In the genomic region with DNA sequence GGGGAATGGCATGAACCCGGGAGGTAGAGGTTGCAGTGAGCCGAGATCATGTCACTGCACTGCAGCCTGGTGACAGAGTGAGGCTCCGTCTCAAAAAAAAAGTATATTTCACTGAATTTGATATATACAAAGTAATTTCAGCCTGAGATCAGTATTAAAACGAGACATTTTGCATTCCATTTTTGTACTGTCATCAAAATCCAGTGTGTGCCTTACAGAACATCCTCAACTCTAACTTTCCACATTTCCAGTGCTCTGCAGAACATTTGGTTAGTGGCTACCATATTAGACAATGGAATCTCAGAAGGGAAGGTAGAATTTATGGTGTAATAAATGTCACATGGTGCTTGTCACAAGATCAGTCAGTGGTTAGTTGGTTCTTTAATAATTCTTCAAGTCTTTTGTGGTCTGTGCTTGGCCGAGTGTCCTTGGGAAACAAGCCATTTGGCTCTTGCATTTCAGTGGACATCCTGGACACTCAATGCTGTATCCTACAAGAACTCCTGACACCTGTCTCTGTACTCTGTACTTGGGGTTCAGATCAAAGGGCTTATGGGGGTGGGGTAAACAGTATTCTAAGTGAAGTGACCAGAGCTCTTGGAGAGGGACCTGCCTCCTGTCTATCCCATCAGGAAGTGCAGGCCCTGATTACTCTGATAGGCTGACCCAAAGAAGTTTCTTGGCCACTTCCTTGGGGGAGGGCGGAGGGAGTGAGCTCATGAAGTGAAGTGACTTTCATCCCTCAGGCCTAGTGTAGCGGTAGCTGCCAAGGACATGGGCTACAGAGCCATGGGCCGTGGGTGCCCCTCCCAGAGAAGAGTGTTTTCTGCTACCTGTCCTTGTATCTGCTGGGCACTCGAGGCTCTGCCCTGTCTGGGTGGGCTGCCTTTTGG, we compare ENCODE assay signal across 13 cellular contexts. TPM values are rescaled to one million over a fixed set of nuclear protein-coding genes. Genes with fewer than 3 reads are reported as not detected.
A peak's percentile ranks its signal among the peaks of the same experiment; 100 is the strongest.
DNase-seq lines count a peak whose midpoint lies in the region; ATAC-seq and TF ChIP-seq lines count a peak whose summit lies in the region.
"Had no signal": no experiment of that assay in that cellular context is flagged by ENCODE, and none has a peak within 500 bp of the region (broad histone marks: within the 10 kb centered on the region; RNA-seq: fewer than 3 reads in every experiment).

No MANE protein-coding gene starts in this region.

- DNase-seq in EH (ENCODE audit: low read depth) (peak; percentile 49), PC-9 (no peak), epithelial cell of esophagus (ENCODE audit: low read depth) (peak; percentile 14), neural progenitor cell (ENCODE audit: low spot score) (no peak), DMS79 treated with DMSO at 0.1 percent for 48 hours (lab: John Stamatoyannopoulos, UW) (no peak), sigmoid colon (no peak), DMS 273 treated with DMSO at 0.1 percent for 48 hours (lab: John Stamatoyannopoulos, UW) (no peak), left lobe of liver (ENCODE audit: low spot score) (no peak)
- DNase-seq: activated CD4-positive, alpha-beta memory T cell treated with anti-CD3 and anti-CD28 coated beads for 36 hours; NCI-H2081; PC-3; stimulated activated CD4-positive, alpha-beta T cell treated with anti-CD3 and anti-CD28 coated beads, Interleukin-15, amount 100 ng/mL, for 24 hours; stomach had no signal

- peak overlapping the region; percentile 28 for H3K4me3 Mint-ChIP-seq in neural progenitor cell
- H3K4me3 Mint-ChIP-seq: activated CD4-positive, alpha-beta memory T cell treated with anti-CD3 and anti-CD28 coated beads for 36 hours had no signal

- POLR2A ChIA-PET in PC-9 (lab: Charles Lee; ENCODE audit: unreplicated experiment): no interaction called here

- no peak for TF ChIP-seq POLR2A in sigmoid colon (IDR thresholded peaks at IDR 0.05)

- intact Hi-C loops in PC-9 (cut with micrococcal nuclease; ENCODE audit: unreplicated experiment): loop anchor here (2.0 to 10.0 kb wide), 3 partner anchors 113 to 431 kb away; a partner anchor contains a TSS
- intact Hi-C loops in sigmoid colon (cut with DNase I): loop anchor here (5.0 to 10.0 kb wide), 3 partner anchors 293 to 597 kb away; a partner anchor contains a TSS

- H3F3A ChIP-seq in PC-9 (ENCODE audit: insufficient read depth, low read depth): no peaks in the 10 kb centered on the region; the same call in 1 of the 2 replicates
- peaks cover 28% of the 10 kb centered on the region for H3F3A ChIP-seq in neural progenitor cell (ENCODE audit: low read depth)

- H3K27me3 ChIP-seq in PC-9 (ENCODE audit: insufficient read depth, low read depth) (no peaks in the 10 kb centered on the region), neural progenitor cell (no peaks in the 10 kb centered on the region), sigmoid colon (no peaks in the 10 kb centered on the region)
- H3K27me3 ChIP-seq: stomach had no signal

- H2AFZ ChIP-seq in PC-9: no peak overlapping the region
- no peak overlapping the region for H2AFZ ChIP-seq in neural progenitor cell (replicated peaks)

- peaks cover 18% of the 10 kb centered on the region; the same call in 1 of the 2 replicates for H4K20me1 ChIP-seq in PC-9 (ENCODE audit: insufficient read depth)
- peaks cover 75% of the 10 kb centered on the region for H4K20me1 ChIP-seq in neural progenitor cell (ENCODE audit: low read depth)

- H3K4me1 ChIP-seq in PC-9 (replicated peaks; ENCODE audit: insufficient read depth) (peaks cover 13% of the 10 kb centered on the region), neural progenitor cell (peaks cover 28% of the 10 kb centered on the region), sigmoid colon (peaks cover 0 to 68% (median 63%) of the 10 kb centered on the region in 4 donors)

- H3K27ac ChIP-seq in PC-9 (no peak overlapping the region), neural progenitor cell (no peak overlapping the region), sigmoid colon (peak overlapping the region in 1 of 4 donors; percentile 17)

- H3K27ac Mint-ChIP-seq in neural progenitor cell: no peak overlapping the region
- H3K27ac Mint-ChIP-seq: activated CD4-positive, alpha-beta memory T cell treated with anti-CD3 and anti-CD28 coated beads for 36 hours had no signal

- ATAC-seq in left lobe of liver: no peak
- ATAC-seq: PC-3 had no signal

- no peak for TF ChIP-seq CTCF in PC-9 (conservative IDR thresholded peaks at IDR 0.05)
- no peak for TF ChIP-seq CTCF in epithelial cell of esophagus (IDR thresholded peaks at IDR 0.05; ENCODE audit: insufficient read depth, low read depth, low read length, missing control alignments)
- TF ChIP-seq CTCF in neural progenitor cell (IDR thresholded peaks at IDR 0.05): no peak
- no peak for TF ChIP-seq CTCF in sigmoid colon (IDR thresholded peaks at IDR 0.05)

- H3K4me3 ChIP-seq in PC-9 (no peak overlapping the region), epithelial cell of esophagus (ENCODE audit: low read length) (no peak overlapping the region), neural progenitor cell (no peak overlapping the region), sigmoid colon (no peak overlapping the region)
- H3K4me3 ChIP-seq: stomach had no signal

- H3K36me3 ChIP-seq in PC-9 (ENCODE audit: low read depth) (no peaks in the 10 kb centered on the region), neural progenitor cell (no peaks in the 10 kb centered on the region), sigmoid colon (no peaks in the 10 kb centered on the region)
- H3K36me3 ChIP-seq: stomach had no signal

- CTCF ChIA-PET in PC-9 (lab: Charles Lee): no interaction called here

- H3K9ac ChIP-seq in neural progenitor cell: no peak overlapping the region

- TF ChIP-seq EP300 in sigmoid colon (IDR thresholded peaks at IDR 0.05): no peak

- peaks cover 33% of the 10 kb centered on the region for H3K36me3 Mint-ChIP-seq in neural progenitor cell

- peaks cover 39% of the 10 kb centered on the region for H3K79me2 ChIP-seq in PC-9 (ENCODE audit: low read depth)
- peaks cover 84% of the 10 kb centered on the region for H3K79me2 ChIP-seq in neural progenitor cell (ENCODE audit: low read depth)

- 86 to 87% methylated on average over 9 of the region's 9 CpGs for WGBS in sigmoid colon, 2 donors

- BruUV-seq in PC-9 (replicated peaks; lab: Mats Ljungman, UMichigan): TSS peak; percentile 7

- H3K27me3 Mint-ChIP-seq in neural progenitor cell (ENCODE audit: insufficient read depth, low read depth): peaks cover 5% of the 10 kb centered on the region
- H3K27me3 Mint-ChIP-seq: activated CD4-positive, alpha-beta memory T cell treated with anti-CD3 and anti-CD28 coated beads for 36 hours had no signal

- peaks cover 22% of the 10 kb centered on the region for H3K4me1 Mint-ChIP-seq in neural progenitor cell

- H3K9me3 Mint-ChIP-seq in neural progenitor cell: peaks cover 23% of the 10 kb centered on the region
- H3K9me3 Mint-ChIP-seq: activated CD4-positive, alpha-beta memory T cell treated with anti-CD3 and anti-CD28 coated beads for 36 hours had no signal

- no peaks in the 10 kb centered on the region for H3K9me3 ChIP-seq in PC-9 (ENCODE audit: insufficient read depth, low read depth)
- H3K9me3 ChIP-seq in neural progenitor cell (ENCODE audit: low read depth): no peaks in the 10 kb centered on the region
- no peaks in the 10 kb centered on the region for H3K9me3 ChIP-seq in sigmoid colon
- H3K9me3 ChIP-seq: stomach had no signal

- H3K9me2 ChIP-seq in PC-9 (ENCODE audit: insufficient read depth): no peaks in the 10 kb centered on the region

- H3K4me2 ChIP-seq in PC-9 (no peak overlapping the region), neural progenitor cell (no peak overlapping the region)

RNA-seq across cellular contexts. Expression of a gene that starts 3.7 kb away (rescaled TPM):
- 11.0 and 12.4 TPM in 2 replicates for total RNA-seq in PC-9 (2021)
- total RNA-seq in neural progenitor cell (ENCODE audit: low replicate concordance): 80.4 and 89.5 TPM in 2 replicates
- 1 to 10 TPM; 4.8 to 9.1 (median 6.7) TPM for total RNA-seq in sigmoid colon
- 1 to 10 TPM in 1 of 3 donors, under 1 TPM in 2; 0.46 to 1.7 (median 0.60) TPM for polyA plus RNA-seq in sigmoid colon
- 6.7 TPM for total RNA-seq in left lobe of liver

RNA-seq across cellular contexts. Expression of a gene that starts 38.8 kb away (rescaled TPM):
- total RNA-seq in PC-9 (2021) (7.5 and 9.3 TPM in 2 replicates), neural progenitor cell (ENCODE audit: low replicate concordance) (11.6 and 13.8 TPM in 2 replicates), sigmoid colon (10 to 100 TPM in 3 of 4 donors, 1 to 10 TPM in 1; 9.7 to 26.9 (median 12.8) TPM), left lobe of liver (3.7 TPM)
- 1 to 10 TPM; 2.4 to 7.8 (median 2.5) TPM for polyA plus RNA-seq in sigmoid colon

Comparison
In these comparisons a context has a peak if more than half of its experiments do, and no peak if none do; other contexts are left out.
1. DNase-seq: peak in EH (single experiment) and epithelial cell of esophagus (single experiment); none in PC-9 (0 of 2), neural progenitor cell (single experiment), DMS79 treated with DMSO at 0.1 percent for 48 hours (single experiment), sigmoid colon (single experiment), DMS 273 treated with DMSO at 0.1 percent for 48 hours (single experiment) and left lobe of liver (single experiment).